In the genomic region with DNA sequence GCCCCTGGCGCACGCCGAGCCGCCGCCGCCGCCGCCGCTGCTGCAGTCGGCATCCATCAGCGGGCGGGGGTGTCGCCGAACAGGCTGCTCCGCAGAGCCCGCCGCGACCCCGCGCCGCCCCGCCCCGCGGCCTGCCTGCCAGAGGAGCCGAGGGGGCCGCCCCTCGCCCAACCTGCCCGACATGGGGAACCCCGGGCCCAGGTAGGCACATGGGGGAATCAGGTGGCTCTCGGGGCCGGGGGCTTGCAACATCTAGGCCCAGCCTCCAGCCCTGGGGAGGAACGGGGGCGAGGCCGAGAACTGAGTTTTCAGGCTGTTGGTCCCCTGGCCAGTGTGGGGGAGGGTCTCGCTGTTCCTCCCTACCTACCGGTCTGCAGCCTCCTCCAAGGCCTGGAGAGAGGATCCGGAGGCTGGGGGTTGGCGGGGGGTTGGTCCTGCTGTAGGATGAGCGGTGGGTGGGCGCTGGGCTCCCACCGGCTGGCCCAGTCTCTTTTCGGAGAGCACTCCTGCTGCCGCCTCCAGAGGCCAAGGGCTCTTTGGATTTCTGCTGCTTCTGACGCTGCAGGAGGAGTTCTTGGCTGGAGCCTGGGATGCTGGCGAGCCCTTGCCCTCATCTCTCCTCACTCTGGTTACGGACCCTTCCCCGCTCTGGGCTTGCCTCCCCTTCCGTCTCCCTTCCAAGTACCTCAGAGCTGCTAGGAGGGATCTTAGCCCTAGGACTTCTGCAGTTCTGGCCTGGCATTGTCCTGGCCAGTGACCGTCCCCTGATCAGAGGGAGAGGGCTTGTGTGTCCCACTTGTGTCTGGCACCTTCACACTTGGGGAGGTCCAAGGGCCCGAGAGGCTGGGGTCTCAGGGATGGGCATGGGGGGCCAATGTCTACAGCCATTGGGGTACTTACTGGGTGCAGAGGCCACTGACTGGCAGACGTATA, we compare ENCODE assay signal across 7 cellular contexts. TPM values are rescaled to one million over a fixed set of nuclear protein-coding genes. Genes with fewer than 3 reads are reported as not detected.
A peak's percentile ranks its signal among the peaks of the same experiment; 100 is the strongest.
DNase-seq lines count a peak whose midpoint lies in the region; ATAC-seq and TF ChIP-seq lines count a peak whose summit lies in the region.

A gene (plus strand): TSS at position 45 of the 933 bp plus-strand sequence. CDS start 19,038 bp downstream, outside the sequence.

- no peak for TF ChIP-seq POLR2A in esophagus squamous epithelium (IDR thresholded peaks at IDR 0.05)

- in situ Hi-C loops in GM13976 (cut with MboI; ENCODE audit: low sequenced_read_pairs, unreplicated experiment), result no loop called here
- in situ Hi-C loops in ACHN (cut with HindIII; ENCODE audit: low pct_ligation_motif_present, low pct_unique_long_range_greater_than_20kb, low sequenced_read_pairs), result no loop called here

- H3K9me3 ChIP-seq in SJSA1 (replicated peaks) (no peaks in the 10 kb centered on the region), esophagus squamous epithelium (no peaks in the 10 kb centered on the region)

- intact Hi-C loops in esophagus squamous epithelium (cut with DNase I), result no loop called here

- POLR2A ChIA-PET in naive thymus-derived CD8-positive, alpha-beta T cell (lab: Charles Lee), result no interaction called here

- H3K27ac ChIP-seq in SJSA1 (no peak within 1 kb of the TSS), esophagus squamous epithelium (peak within 1 kb of the TSS; percentile 75 to 91 (median 86))

- peaks cover 6 to 30% (median 13%) of the 10 kb centered on the region in 5 donors for H3K27me3 Mint-ChIP-seq in naive thymus-derived CD8-positive, alpha-beta T cell

- ATAC-seq in naive thymus-derived CD8-positive, alpha-beta T cell, result no peak

- no peaks in the 10 kb centered on the region for H3K9me3 Mint-ChIP-seq in naive thymus-derived CD8-positive, alpha-beta T cell

- H3K36me3 ChIP-seq in SJSA1 (no peaks in the 10 kb centered on the region), esophagus squamous epithelium (no peaks in the 10 kb centered on the region)

- peak within 1 kb of the TSS; percentile 51 for H3K4me3 ChIP-seq in SJSA1
- H3K4me3 ChIP-seq in esophagus squamous epithelium, result peak within 1 kb of the TSS; percentile 37 to 84 (median 61)

- DNase-seq in GM13976 (ENCODE audit: low spot score) (peak; percentile 42), SJSA1 (ENCODE audit: low read depth in 1 of 2, low spot score in 2 of 2) (no peak), esophagus squamous epithelium (lab: John Stamatoyannopoulos, UW) (no peak), NOMO-1 treated with DMSO at 0.1 percent for 48 hours (lab: John Stamatoyannopoulos, UW; ENCODE audit: unreplicated experiment) (no peak), NCI-H2196 (lab: John Stamatoyannopoulos, UW; ENCODE audit: unreplicated experiment) (no peak), ACHN (no peak)
- DNase-seq in naive thymus-derived CD8-positive, alpha-beta T cell, result peak in 7 of 10 donors; percentile 1 to 38 (median 14)

- H3K27me3 ChIP-seq in SJSA1 (replicated peaks) (0 out of 2 replicates have a peak, but pooled peaks cover 3% of the 10 kb centered on the region), esophagus squamous epithelium (no peaks in the 10 kb centered on the region)

- H3K4me1 ChIP-seq in SJSA1 (replicated peaks) (peaks cover 13% of the 10 kb centered on the region), esophagus squamous epithelium (peaks cover 28 to 56% (median 34%) of the 10 kb centered on the region in 3 donors)

- no peaks in the 10 kb centered on the region for H3K36me3 Mint-ChIP-seq in naive thymus-derived CD8-positive, alpha-beta T cell

- peaks cover 4 to 14% (median 8%) of the 10 kb centered on the region in 4 donors for H3K4me1 Mint-ChIP-seq in naive thymus-derived CD8-positive, alpha-beta T cell

- H3K27ac Mint-ChIP-seq in naive thymus-derived CD8-positive, alpha-beta T cell, result peak within 1 kb of the TSS in 1 of 10 donors; percentile 50

- H3K4me3 Mint-ChIP-seq in naive thymus-derived CD8-positive, alpha-beta T cell, result peak within 1 kb of the TSS; percentile 41 to 88 (median 70)

- WGBS in esophagus squamous epithelium, 2 donors, result 50 to 60% methylated on average over 1 to 9 of the region's 51 CpGs

- TF ChIP-seq CTCF in GM13976 (IDR thresholded peaks at IDR 0.05; ENCODE audit: borderline replicate concordance, control extremely low read depth, extremely low read depth, insufficient read depth, missing control alignments) (no peak), esophagus squamous epithelium (IDR thresholded peaks at IDR 0.05) (no peak)

RNA-seq across cellular contexts. Expression of the gene that starts here (rescaled TPM):
- 3.5 and 4.2 TPM in 2 replicates for total RNA-seq in SJSA1 (2014; rRNA removed; shearing (Covaris generic))
- 100 to 1,000 TPM in 1 of 4 donors, 10 to 100 TPM in 3; 39.1 to 112 (median 85.7) TPM for total RNA-seq in esophagus squamous epithelium
- under 1 TPM; 0.36 to 0.44 TPM for total RNA-seq in naive thymus-derived CD8-positive, alpha-beta T cell
- under 1 TPM in 1 of 3 donors, not detected in 2; 0.07 TPM for polyA plus RNA-seq in naive thymus-derived CD8-positive, alpha-beta T cell

Comparison
In these comparisons a context has a peak if more than half of its experiments do, and no peak if none do; other contexts are left out.
1. Peak in DNase-seq in naive thymus-derived CD8-positive, alpha-beta T cell; RNA of the gene not detected or under 1 TPM.